12 cellular contexts compared by ENCODE assay signal in the genomic region with DNA sequence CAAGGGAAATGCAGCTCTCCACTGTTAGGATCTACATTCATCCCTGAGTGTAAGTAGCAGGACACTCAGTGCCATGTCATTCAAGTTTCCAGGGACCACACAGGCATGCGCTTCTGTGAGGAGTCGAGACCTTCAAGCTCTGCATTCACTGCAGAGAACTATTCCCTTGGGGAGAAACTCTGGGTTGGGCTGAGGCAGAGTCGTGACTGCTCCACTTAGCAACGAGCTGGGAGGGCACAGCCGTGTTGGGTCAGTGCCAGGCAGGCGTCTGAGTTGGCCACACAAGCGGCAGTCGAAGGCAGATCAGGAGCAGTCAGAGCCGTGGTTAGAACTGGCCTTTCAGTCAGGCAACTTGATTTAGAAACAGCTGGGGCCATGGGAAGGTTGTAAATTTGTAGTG. TPM values are rescaled to one million over a fixed set of nuclear protein-coding genes. Genes with fewer than 3 reads are reported as not detected.
A peak's percentile ranks its signal among the peaks of the same experiment; 100 is the strongest.
DNase-seq lines count a peak whose midpoint lies in the region; TF ChIP-seq lines count a peak whose summit lies in the region.
"Had no signal": no experiment of that assay in that cellular context is flagged by ENCODE, and none has a peak within 500 bp of the region (broad histone marks: within the 10 kb centered on the region; RNA-seq: fewer than 3 reads in every experiment).

No MANE protein-coding gene starts in this region.

- peak; percentile 46 for DNase-seq in G401 (ENCODE audit: low spot score)
- DNase-seq in anterior cingulate cortex (lab: John Stamatoyannopoulos, UW), result peak in 55 of 58 donors; percentile 19 to 87 (median 66)
- peak; percentile 78 for DNase-seq in hepatocyte (ENCODE audit: low spot score)
- peak; percentile 82 for DNase-seq in skeletal muscle cell (ENCODE audit: low read depth)
- no peak for DNase-seq in effector CD8-positive, alpha-beta T cell (lab: John Stamatoyannopoulos, UW)
- no peak for DNase-seq in NCI-H774 (lab: John Stamatoyannopoulos, UW)
- no peak for DNase-seq in HEK293T (ENCODE audit: extremely low spot score)
- no peak for DNase-seq in osteocyte (ENCODE audit: extremely low spot score, unreplicated experiment)
- DNase-seq: activated naive CD8-positive, alpha-beta T cell treated with anti-CD3 and anti-CD28 coated beads, Interleukin-2, amount 50 U/mL, for 24 hours; KG1 had no signal

- peaks cover 7% of the 10 kb centered on the region for H3K27me3 Mint-ChIP-seq in osteocyte (ENCODE audit: unreplicated experiment)

- 57% methylated on average over 9 of the region's 9 CpGs for WGBS in hepatocyte (ENCODE audit: low lambda C conversion rate, missing lambda C conversion rate)

- peaks cover 3% of the 10 kb centered on the region for H3K4me1 Mint-ChIP-seq in osteocyte (ENCODE audit: unreplicated experiment)

- H3K27me3 ChIP-seq in hepatocyte, result no peaks in the 10 kb centered on the region

- POLR2A ChIA-PET in HEK293T (lab: Yijun Ruan, JAX), result no interaction called here

- no peak for TF ChIP-seq CTCF in hepatocyte (IDR thresholded peaks at IDR 0.05; ENCODE audit: poor library complexity)
- no peak for TF ChIP-seq CTCF in osteocyte (IDR thresholded peaks at IDR 0.05)

- H3K4me3 ChIP-seq in hepatocyte, result no peak overlapping the region
- H3K4me3 ChIP-seq in skeletal muscle cell (ENCODE audit: low read depth, low read length), result no peak overlapping the region
- H3K4me3 ChIP-seq: HAP-1 had no signal

- H3K4me2 ChIP-seq in hepatocyte, result no peak overlapping the region

- no peak overlapping the region for H3K27ac Mint-ChIP-seq in osteocyte (ENCODE audit: unreplicated experiment)
- H3K27ac Mint-ChIP-seq: activated naive CD8-positive, alpha-beta T cell treated with anti-CD3 and anti-CD28 coated beads, Interleukin-2, amount 50 U/mL, for 24 hours; T-helper 1 cell treated with Interleukin-12 subunit alpha and Interleukin-12 subunit beta and Interleukin-4 antibody, amounts not matched to agents 30 μg/mL and 1 μg/mL, for 36 hours had no signal

- H3K4me3 Mint-ChIP-seq in osteocyte (ENCODE audit: unreplicated experiment), result no peak overlapping the region
- H3K4me3 Mint-ChIP-seq: activated naive CD8-positive, alpha-beta T cell treated with anti-CD3 and anti-CD28 coated beads, Interleukin-2, amount 50 U/mL, for 24 hours; T-helper 1 cell treated with Interleukin-12 subunit alpha and Interleukin-12 subunit beta and Interleukin-4 antibody, amounts not matched to agents 30 μg/mL and 1 μg/mL, for 36 hours had no signal

- no peaks in the 10 kb centered on the region for H4K20me1 ChIP-seq in hepatocyte (ENCODE audit: insufficient read depth, poor library complexity, severe bottlenecking)

- no peaks in the 10 kb centered on the region for H3K36me3 Mint-ChIP-seq in osteocyte (ENCODE audit: unreplicated experiment)

- H3K4me1 ChIP-seq in hepatocyte (ENCODE audit: insufficient read depth), result peaks cover 5% of the 10 kb centered on the region

- CTCF ChIA-PET in HEK293T (lab: Yijun Ruan, JAX), result interaction anchor here (1.9 kb wide), 1 partner anchor 27 kb away, joined by 7 read pairs; a partner anchor contains a TSS

- in situ Hi-C loops in G401 (cut with HindIII; ENCODE audit: low sequenced_read_pairs), result no loop called here

- H2AFZ ChIP-seq in hepatocyte, result no peak overlapping the region

- H3K27ac ChIP-seq in hepatocyte, result peak overlapping the region; percentile 36

- H3K9me3 Mint-ChIP-seq in osteocyte (ENCODE audit: unreplicated experiment), result peaks cover 4% of the 10 kb centered on the region
- H3K9me3 Mint-ChIP-seq: activated naive CD8-positive, alpha-beta T cell treated with anti-CD3 and anti-CD28 coated beads, Interleukin-2, amount 50 U/mL, for 24 hours; T-helper 1 cell treated with Interleukin-12 subunit alpha and Interleukin-12 subunit beta and Interleukin-4 antibody, amounts not matched to agents 30 μg/mL and 1 μg/mL, for 36 hours had no signal

- H3K36me3 ChIP-seq in hepatocyte (replicated peaks; ENCODE audit: insufficient read depth, low read depth), result peaks cover 5% of the 10 kb centered on the region

- no peaks in the 10 kb centered on the region for H3K9me2 ChIP-seq in hepatocyte (replicated peaks; ENCODE audit: insufficient read depth)

- no peaks in the 10 kb centered on the region for H3K9me3 ChIP-seq in hepatocyte (ENCODE audit: low read depth)
- H3K9me3 ChIP-seq: HAP-1 had no signal

- H3K79me2 ChIP-seq in hepatocyte, result no peaks in the 10 kb centered on the region

TF ChIP-seq in HEK293T, 16 proteins besides CTCF, POLR2A, EP300 and RAD21:
- TF ChIP-seq HDGF (IDR thresholded peaks at IDR 0.05; ENCODE audit: borderline replicate concordance), result no peak

RNA-seq across cellular contexts. Expression of a gene that starts 14.7 kb away (rescaled TPM):
- total RNA-seq in G401 (2014; rRNA removed; shearing (Covaris generic)), result not detected in 2 replicates
- 0.04 and 0.57 TPM in 2 replicates for total RNA-seq in hepatocyte
- polyA plus RNA-seq in hepatocyte, result not detected in 2 replicates
- total RNA-seq in osteocyte, result not detected in 2 replicates

RNA-seq across cellular contexts. Expression of a gene that starts 26.1 kb away (rescaled TPM):
- total RNA-seq in G401 (2014; rRNA removed; shearing (Covaris generic)), result 0.55 and 3.7 TPM in 2 replicates
- total RNA-seq in hepatocyte, result 26.2 and 27.5 TPM in 2 replicates
- 13.6 and 15.4 TPM in 2 replicates for polyA plus RNA-seq in hepatocyte
- 1.2 and 2.7 TPM in 2 replicates for total RNA-seq in osteocyte

RNA-seq across cellular contexts. Expression of a gene that starts 55.3 kb away (rescaled TPM):
- total RNA-seq in G401 (2014; rRNA removed; shearing (Covaris generic)), result 2.2 and 4.2 TPM in 2 replicates
- total RNA-seq in hepatocyte, result 36.8 and 43.2 TPM in 2 replicates
- 16.8 and 20.0 TPM in 2 replicates for polyA plus RNA-seq in hepatocyte
- 43.0 and 48.5 TPM in 2 replicates for total RNA-seq in osteocyte

Comparison
In these comparisons a context has a peak if more than half of its experiments do, and no peak if none do; other contexts are left out.
1. DNase-seq: peak in G401 (single experiment), anterior cingulate cortex (55 of 58), hepatocyte (single experiment) and skeletal muscle cell (single experiment); none in effector CD8-positive, alpha-beta T cell (single experiment), NCI-H774 (single experiment), HEK293T (single experiment) and osteocyte (single experiment).